5 cellular contexts compared by ENCODE assay signal in the genomic region with DNA sequence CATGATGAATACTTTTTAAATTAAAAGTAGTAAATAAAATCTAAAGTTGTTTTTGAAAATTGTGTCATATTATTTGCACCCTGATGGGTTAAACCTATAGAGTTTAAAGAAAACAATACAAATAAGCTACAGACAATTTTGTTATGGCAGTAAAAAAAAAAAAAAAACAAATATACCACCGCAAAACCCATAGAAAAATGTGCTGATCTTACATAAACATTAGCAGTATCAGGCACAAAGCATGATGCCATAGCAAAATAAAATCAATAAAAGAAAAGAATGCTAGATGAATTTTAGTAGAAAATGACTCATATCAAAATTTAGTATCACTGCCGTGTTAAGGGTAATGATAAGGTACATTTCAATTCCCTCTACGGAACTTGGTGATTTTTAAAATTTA.
"Had no signal": no experiment of that assay in that cellular context is flagged by ENCODE, and none has a peak within 500 bp of the region (broad histone marks: within the 10 kb centered on the region; RNA-seq: fewer than 3 reads in every experiment).

No MANE protein-coding gene starts in this region.

- FAIRE-seq: HTR-8/SVneo had no signal

- H3K27ac ChIP-seq: HL-60, KMS-11 had no signal

- DNase-seq: KBM-7, KG1 had no signal

- H3K4me2 ChIP-seq: KMS-11 had no signal

- H3K9ac ChIP-seq: KMS-11 had no signal
